ENCODE assay signal across 1 cellular context in the genomic region with DNA sequence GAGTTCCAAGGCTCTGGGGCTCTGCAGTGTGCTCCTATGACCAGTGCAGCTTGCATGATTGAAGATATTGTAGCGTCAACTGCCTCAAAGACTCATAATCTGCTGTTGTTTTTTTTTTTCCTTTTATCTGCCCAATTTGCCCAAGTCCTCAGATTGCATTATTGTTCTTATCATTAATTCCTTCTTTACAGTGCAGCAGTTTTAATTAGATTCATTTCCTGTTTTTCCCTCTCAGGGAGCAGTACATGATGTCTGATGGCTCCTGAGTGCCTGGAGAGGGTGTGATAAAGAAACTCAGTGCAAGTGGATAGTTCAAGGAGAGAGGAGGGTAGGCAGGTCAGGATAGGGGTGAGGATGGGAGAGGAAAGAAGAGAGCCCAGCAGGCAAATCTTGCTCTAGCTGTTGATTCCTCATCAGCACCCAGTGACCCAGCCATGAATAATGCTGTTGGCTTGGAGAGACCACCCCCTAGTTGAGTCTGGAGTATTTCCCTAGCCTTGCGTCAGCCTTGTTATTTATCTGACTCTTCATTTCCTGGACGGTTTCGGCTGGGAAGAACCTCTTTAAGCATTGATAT.
TF ChIP-seq lines count a peak whose summit lies in the region.

No MANE protein-coding gene starts in this region.

TF ChIP-seq in K562, 482 proteins besides CTCF, POLR2A, EP300 and RAD21 (continued from another document and continues in another):
- TF ChIP-seq ZNF639 (CRISPR knock-in tag; conservative IDR thresholded peaks at IDR 0.05 in 1 of 2, IDR thresholded peaks at IDR 0.05 in 1 of 2), result 0 out of 4 replicates have a peak, but pooled peaks of 1 of the 2 experiments have one; percentile 38
- TF ChIP-seq ETV1 (tag; conservative IDR thresholded peaks at IDR 0.05; ENCODE audit: low read depth), result no peak; the same call in 1 of the 2 replicates
- no peak for TF ChIP-seq ZBTB1 (CRISPR knock-in tag; IDR thresholded peaks at IDR 0.05; ENCODE audit: borderline replicate concordance, low read depth)
- TF ChIP-seq SREBF2 (CRISPR knock-in tag; IDR thresholded peaks at IDR 0.05), result no peak
- peak; percentile 36 for TF ChIP-seq TCF3 (CRISPR knock-in tag; IDR thresholded peaks at IDR 0.05)
- TF ChIP-seq SRSF1 (IDR thresholded peaks at IDR 0.05; ENCODE audit: low read depth, low read length), result no peak
- peak; percentile 6; the same call in 1 of the 2 replicates for TF ChIP-seq PKNOX1 (IDR thresholded peaks at IDR 0.05)
- peak; percentile 9 for TF ChIP-seq NEUROD1 (IDR thresholded peaks at IDR 0.05; ENCODE audit: borderline replicate concordance, low read depth, low read length, partially characterized antibody)
- no peak for TF ChIP-seq MTA3 (IDR thresholded peaks at IDR 0.05; ENCODE audit: borderline replicate concordance)
- peak; percentile 64 for TF ChIP-seq TAL1 (IDR thresholded peaks at IDR 0.05)
- TF ChIP-seq, protein P1, sequence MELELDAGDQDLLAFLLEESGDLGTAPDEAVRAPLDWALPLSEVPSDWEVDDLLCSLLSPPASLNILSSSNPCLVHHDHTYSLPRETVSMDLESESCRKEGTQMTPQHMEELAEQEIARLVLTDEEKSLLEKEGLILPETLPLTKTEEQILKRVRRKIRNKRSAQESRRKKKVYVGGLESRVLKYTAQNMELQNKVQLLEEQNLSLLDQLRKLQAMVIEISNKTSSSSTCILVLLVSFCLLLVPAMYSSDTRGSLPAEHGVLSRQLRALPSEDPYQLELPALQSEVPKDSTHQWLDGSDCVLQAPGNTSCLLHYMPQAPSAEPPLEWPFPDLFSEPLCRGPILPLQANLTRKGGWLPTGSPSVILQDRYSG (tag; conservative IDR thresholded peaks at IDR 0.05; ENCODE audit: low read depth), result no peak
- TF ChIP-seq DIDO1 (tag; IDR thresholded peaks at IDR 0.05; ENCODE audit: low read depth), result no peak
- TF ChIP-seq, protein P2, sequence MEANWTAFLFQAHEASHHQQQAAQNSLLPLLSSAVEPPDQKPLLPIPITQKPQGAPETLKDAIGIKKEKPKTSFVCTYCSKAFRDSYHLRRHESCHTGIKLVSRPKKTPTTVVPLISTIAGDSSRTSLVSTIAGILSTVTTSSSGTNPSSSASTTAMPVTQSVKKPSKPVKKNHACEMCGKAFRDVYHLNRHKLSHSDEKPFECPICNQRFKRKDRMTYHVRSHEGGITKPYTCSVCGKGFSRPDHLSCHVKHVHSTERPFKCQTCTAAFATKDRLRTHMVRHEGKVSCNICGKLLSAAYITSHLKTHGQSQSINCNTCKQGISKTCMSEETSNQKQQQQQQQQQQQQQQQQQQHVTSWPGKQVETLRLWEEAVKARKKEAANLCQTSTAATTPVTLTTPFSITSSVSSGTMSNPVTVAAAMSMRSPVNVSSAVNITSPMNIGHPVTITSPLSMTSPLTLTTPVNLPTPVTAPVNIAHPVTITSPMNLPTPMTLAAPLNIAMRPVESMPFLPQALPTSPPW (CRISPR knock-in tag; IDR thresholded peaks at IDR 0.05), result peak; percentile 51
- TF ChIP-seq, protein P3, sequence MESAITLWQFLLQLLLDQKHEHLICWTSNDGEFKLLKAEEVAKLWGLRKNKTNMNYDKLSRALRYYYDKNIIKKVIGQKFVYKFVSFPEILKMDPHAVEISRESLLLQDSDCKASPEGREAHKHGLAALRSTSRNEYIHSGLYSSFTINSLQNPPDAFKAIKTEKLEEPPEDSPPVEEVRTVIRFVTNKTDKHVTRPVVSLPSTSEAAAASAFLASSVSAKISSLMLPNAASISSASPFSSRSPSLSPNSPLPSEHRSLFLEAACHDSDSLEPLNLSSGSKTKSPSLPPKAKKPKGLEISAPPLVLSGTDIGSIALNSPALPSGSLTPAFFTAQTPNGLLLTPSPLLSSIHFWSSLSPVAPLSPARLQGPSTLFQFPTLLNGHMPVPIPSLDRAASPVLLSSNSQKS (CRISPR knock-in tag; IDR thresholded peaks at IDR 0.05), result no peak
- no peak for TF ChIP-seq ZNF282 (CRISPR knock-in tag; IDR thresholded peaks at IDR 0.05)
- TF ChIP-seq CXXC5 (CRISPR knock-in tag; IDR thresholded peaks at IDR 0.05), result peak; percentile 35
- TF ChIP-seq CEBPG (CRISPR knock-in tag; IDR thresholded peaks at IDR 0.05), result peak; percentile 95
- TF ChIP-seq CEBPG (tag; conservative IDR thresholded peaks at IDR 0.05 in 1 of 2, IDR thresholded peaks at IDR 0.05 in 1 of 2), result peak; percentile 65 to 95
- 0 out of 2 replicates have a peak, but pooled peaks have one; percentile 29 for TF ChIP-seq HDAC2 (IDR thresholded peaks at IDR 0.05)
- peak; percentile 70; the same call in 1 of the 2 replicates for TF ChIP-seq ZNF584 (CRISPR knock-in tag; IDR thresholded peaks at IDR 0.05; ENCODE audit: low read depth)
- TF ChIP-seq JUN (IDR thresholded peaks at IDR 0.05; ENCODE audit: borderline replicate concordance, low read depth, low read length), result peak; percentile 6; the same call in 1 of the 2 replicates
- no peak for TF ChIP-seq JUN (CRISPR knock-in tag; IDR thresholded peaks at IDR 0.05; ENCODE audit: borderline replicate concordance)
- peak; percentile 78 for TF ChIP-seq SMAD4 (CRISPR knock-in tag; conservative IDR thresholded peaks at IDR 0.05)
- peak; percentile 10; the same call in 1 of the 2 replicates for TF ChIP-seq DEAF1 (CRISPR knock-in tag; IDR thresholded peaks at IDR 0.05)
- peak; percentile 64; the same call in 1 of the 2 replicates for TF ChIP-seq SOX6 (IDR thresholded peaks at IDR 0.05)
- TF ChIP-seq ZNF589 (CRISPR knock-in tag; IDR thresholded peaks at IDR 0.05; ENCODE audit: low read depth), result peak; percentile 91
- peak; percentile 58; the same call in 1 of the 2 replicates for TF ChIP-seq OTX1 (CRISPR knock-in tag; IDR thresholded peaks at IDR 0.05)
- TF ChIP-seq SIN3A (IDR thresholded peaks at IDR 0.05; ENCODE audit: borderline replicate concordance in 2 of 2, control insufficient read depth in 1 of 2, low read depth in 2 of 2, low read length in 2 of 2), result no peak
- TF ChIP-seq HES1 (IDR thresholded peaks at IDR 0.05; ENCODE audit: low read depth), result peak; percentile 55; the same call in 1 of the 2 replicates
- TF ChIP-seq ARID1B (IDR thresholded peaks at IDR 0.05), result peak; percentile 63
- peak; percentile 75; the same call in 1 of the 2 replicates for TF ChIP-seq ATF3 (IDR thresholded peaks at IDR 0.05)
- no peak for TF ChIP-seq ATF3 (CRISPR knock-in tag; conservative IDR thresholded peaks at IDR 0.05)
- TF ChIP-seq SMARCA4 (IDR thresholded peaks at IDR 0.05), result peak; percentile 50; the same call in 1 of the 2 replicates
- TF ChIP-seq ERF (CRISPR knock-in tag; IDR thresholded peaks at IDR 0.05), result no peak
- peak; percentile 39; the same call in 1 of the 2 replicates for TF ChIP-seq RNF2 (IDR thresholded peaks at IDR 0.05)
- TF ChIP-seq, protein P4, sequence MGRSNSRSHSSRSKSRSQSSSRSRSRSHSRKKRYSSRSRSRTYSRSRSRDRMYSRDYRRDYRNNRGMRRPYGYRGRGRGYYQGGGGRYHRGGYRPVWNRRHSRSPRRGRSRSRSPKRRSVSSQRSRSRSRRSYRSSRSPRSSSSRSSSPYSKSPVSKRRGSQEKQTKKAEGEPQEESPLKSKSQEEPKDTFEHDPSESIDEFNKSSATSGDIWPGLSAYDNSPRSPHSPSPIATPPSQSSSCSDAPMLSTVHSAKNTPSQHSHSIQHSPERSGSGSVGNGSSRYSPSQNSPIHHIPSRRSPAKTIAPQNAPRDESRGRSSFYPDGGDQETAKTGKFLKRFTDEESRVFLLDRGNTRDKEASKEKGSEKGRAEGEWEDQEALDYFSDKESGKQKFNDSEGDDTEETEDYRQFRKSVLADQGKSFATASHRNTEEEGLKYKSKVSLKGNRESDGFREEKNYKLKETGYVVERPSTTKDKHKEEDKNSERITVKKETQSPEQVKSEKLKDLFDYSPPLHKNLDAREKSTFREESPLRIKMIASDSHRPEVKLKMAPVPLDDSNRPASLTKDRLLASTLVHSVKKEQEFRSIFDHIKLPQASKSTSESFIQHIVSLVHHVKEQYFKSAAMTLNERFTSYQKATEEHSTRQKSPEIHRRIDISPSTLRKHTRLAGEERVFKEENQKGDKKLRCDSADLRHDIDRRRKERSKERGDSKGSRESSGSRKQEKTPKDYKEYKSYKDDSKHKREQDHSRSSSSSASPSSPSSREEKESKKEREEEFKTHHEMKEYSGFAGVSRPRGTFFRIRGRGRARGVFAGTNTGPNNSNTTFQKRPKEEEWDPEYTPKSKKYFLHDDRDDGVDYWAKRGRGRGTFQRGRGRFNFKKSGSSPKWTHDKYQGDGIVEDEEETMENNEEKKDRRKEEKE (IDR thresholded peaks at IDR 0.05; ENCODE audit: borderline replicate concordance in 1 of 2, control insufficient read depth in 1 of 2, low read depth in 2 of 2, low read length in 1 of 2), result no peak
- TF ChIP-seq THRB (CRISPR knock-in tag; conservative IDR thresholded peaks at IDR 0.05), result peak; percentile 83; the same call in 1 of the 2 replicates
- peak; percentile 41; the same call in 1 of the 2 replicates for TF ChIP-seq BACH1 (tag; IDR thresholded peaks at IDR 0.05)
- TF ChIP-seq TRIM24 (IDR thresholded peaks at IDR 0.05), result peak; percentile 63 to 83; a peak in 2 of 4 replicates
- no peak for TF ChIP-seq SIX5 (IDR thresholded peaks at IDR 0.05; ENCODE audit: borderline replicate concordance in 1 of 2, insufficient read depth in 1 of 2, low read depth in 1 of 2, low read length in 2 of 2)
- TF ChIP-seq ZKSCAN8 (CRISPR knock-in tag; IDR thresholded peaks at IDR 0.05), result peak; percentile 47; the same call in 1 of the 2 replicates
- peak; percentile 41; the same call in 1 of the 2 replicates for TF ChIP-seq ESRRA (IDR thresholded peaks at IDR 0.05; ENCODE audit: borderline replicate concordance, low read depth)
- peak; percentile 43; the same call in 1 of the 2 replicates for TF ChIP-seq NCOR1 (IDR thresholded peaks at IDR 0.05)
- peak; percentile 38; the same call in 1 of the 2 replicates for TF ChIP-seq KLF16 (IDR thresholded peaks at IDR 0.05)
- TF ChIP-seq ZNF707 (CRISPR knock-in tag; conservative IDR thresholded peaks at IDR 0.05), result no peak
- no peak for TF ChIP-seq POLR3A (IDR thresholded peaks at IDR 0.05; ENCODE audit: borderline replicate concordance, extremely low read depth, insufficient read depth, insufficient read length)
- peak; percentile 38; the same call in 1 of the 2 replicates for TF ChIP-seq POLR2H (tag; IDR thresholded peaks at IDR 0.05; ENCODE audit: low read depth)
- peak; percentile 53; the same call in 1 of the 2 replicates for TF ChIP-seq JUND (IDR thresholded peaks at IDR 0.05; ENCODE audit: borderline replicate concordance, low read depth, low read length)
- TF ChIP-seq JUND (tag; IDR thresholded peaks at IDR 0.05; ENCODE audit: borderline replicate concordance, low read depth, low read length), result peak; percentile 15; the same call in 1 of the 3 replicates
- TF ChIP-seq ATF4 (CRISPR knock-in tag; IDR thresholded peaks at IDR 0.05), result peak; percentile 93
